In the genomic region with DNA sequence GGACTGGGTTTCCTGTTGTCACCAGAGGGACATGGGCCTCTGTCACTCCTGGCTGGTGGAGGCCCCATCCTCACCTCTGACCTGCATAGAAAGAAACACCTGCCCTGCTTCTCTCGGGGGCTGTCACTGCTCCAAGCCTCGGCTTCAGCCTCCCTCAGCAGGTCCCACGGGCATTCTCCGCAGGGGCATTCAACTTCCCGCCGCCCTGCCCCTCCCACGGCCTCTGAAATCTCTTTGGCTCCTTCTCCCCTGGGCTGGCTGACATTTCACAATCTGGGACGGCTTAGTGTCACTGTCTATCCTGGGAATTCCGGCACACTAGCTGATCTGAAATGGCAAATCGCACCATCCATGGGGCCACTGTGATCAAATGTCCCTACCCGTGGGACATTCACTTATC, we compare ENCODE assay signal across 30 cellular contexts.
"Had no signal": no experiment of that assay in that cellular context is flagged by ENCODE, and none has a peak within 500 bp of the region (broad histone marks: within the 10 kb centered on the region; RNA-seq: fewer than 3 reads in every experiment).

No MANE protein-coding gene starts in this region.

- H3K27me3 ChIP-seq: ascending aorta, dorsolateral prefrontal cortex, hepatocyte, sigmoid colon had no signal

- H2AFZ ChIP-seq: hepatocyte had no signal

- ATAC-seq: gastrocnemius medialis; mucosa of descending colon; natural killer cell treated with Interleukin-12 subunit alpha and Interleukin-12 subunit beta and Interleukin-15 and Interleukin-18, amount 100 ng/mL, for 72 hours; stimulated activated memory B cell treated with anti-CD40 and anti-IgM and Interleukin-4, amounts not matched to agents 10 μg/mL and 1 μg/mL and 100 μg/mL, for 72 hours; stimulated activated naive CD8-positive, alpha-beta T cell treated with anti-CD3 and anti-CD28 coated beads, Interleukin-15, amount 100 ng/mL, for 72 hours had no signal

- FAIRE-seq: keratinocyte, small intestine had no signal

- H3K9me3 ChIP-seq: ascending aorta, gastrocnemius medialis, mucosa of descending colon, sigmoid colon, uterus had no signal

- H3K4me1 Mint-ChIP-seq: activated CD4-positive, alpha-beta memory T cell treated with anti-CD3 and anti-CD28 coated beads, Interleukin-2, amount 10 ng/mL, durations not matched to agents 7 days and 5 days; activated CD4-positive, alpha-beta T cell treated with anti-CD3 and anti-CD28 coated beads, Interleukin-2, amount 10 ng/mL, durations not matched to agents 7 days and 5 days; activated naive CD4-positive, alpha-beta T cell treated with anti-CD3 and anti-CD28 coated beads, Interleukin-2, amount 10 ng/mL, durations not matched to agents 7 days and 5 days; activated naive CD8-positive, alpha-beta T cell treated with anti-CD3 and anti-CD28 coated beads, Interleukin-2, amount 10 ng/mL, durations not matched to agents 7 days and 5 days; stimulated activated memory B cell treated with anti-CD40 and anti-IgM and Interleukin-4, amounts not matched to agents 10 μg/mL and 1 μg/mL and 100 μg/mL, for 72 hours; stimulated activated naive CD8-positive, alpha-beta T cell treated with anti-CD3 and anti-CD28 coated beads, Interleukin-15, amount 100 ng/mL, for 72 hours had no signal

- H3K4me3 Mint-ChIP-seq: activated CD4-positive, alpha-beta memory T cell treated with anti-CD3 and anti-CD28 coated beads, Interleukin-2, amount 10 ng/mL, durations not matched to agents 7 days and 5 days; activated CD4-positive, alpha-beta T cell treated with anti-CD3 and anti-CD28 coated beads, Interleukin-2, amount 10 ng/mL, durations not matched to agents 7 days and 5 days; activated naive CD4-positive, alpha-beta T cell treated with anti-CD3 and anti-CD28 coated beads, Interleukin-2, amount 10 ng/mL, durations not matched to agents 7 days and 5 days; activated naive CD8-positive, alpha-beta T cell treated with anti-CD3 and anti-CD28 coated beads, Interleukin-2, amount 10 ng/mL, durations not matched to agents 7 days and 5 days; activated T-cell treated with anti-CD3 and anti-CD28 coated beads, Interleukin-2, amount 50 U/mL, for 24 hours; natural killer cell treated with Interleukin-12 subunit alpha and Interleukin-12 subunit beta and Interleukin-15 and Interleukin-18, amount 100 ng/mL, for 72 hours; stimulated activated memory B cell treated with anti-CD40 and anti-IgM and Interleukin-4, amounts not matched to agents 10 μg/mL and 1 μg/mL and 100 μg/mL, for 72 hours; stimulated activated naive CD8-positive, alpha-beta T cell treated with anti-CD3 and anti-CD28 coated beads, Interleukin-15, amount 100 ng/mL, for 72 hours; type B pancreatic cell had no signal

- H3K27ac Mint-ChIP-seq: activated CD4-positive, alpha-beta memory T cell treated with anti-CD3 and anti-CD28 coated beads, Interleukin-2, amount 10 ng/mL, durations not matched to agents 7 days and 5 days; activated CD4-positive, alpha-beta T cell treated with anti-CD3 and anti-CD28 coated beads, Interleukin-2, amount 10 ng/mL, durations not matched to agents 7 days and 5 days; activated naive CD4-positive, alpha-beta T cell treated with anti-CD3 and anti-CD28 coated beads, Interleukin-2, amount 10 ng/mL, durations not matched to agents 7 days and 5 days; activated naive CD8-positive, alpha-beta T cell treated with anti-CD3 and anti-CD28 coated beads, Interleukin-2, amount 10 ng/mL, durations not matched to agents 7 days and 5 days; activated T-cell treated with anti-CD3 and anti-CD28 coated beads, Interleukin-2, amount 50 U/mL, for 24 hours; natural killer cell treated with Interleukin-12 subunit alpha and Interleukin-12 subunit beta and Interleukin-15 and Interleukin-18, amount 100 ng/mL, for 72 hours; stimulated activated memory B cell treated with anti-CD40 and anti-IgM and Interleukin-4, amounts not matched to agents 10 μg/mL and 1 μg/mL and 100 μg/mL, for 72 hours; stimulated activated naive CD8-positive, alpha-beta T cell treated with anti-CD3 and anti-CD28 coated beads, Interleukin-15, amount 100 ng/mL, for 72 hours; type B pancreatic cell had no signal

- H3K79me2 ChIP-seq: hepatocyte had no signal

- H3K4me3 ChIP-seq: ascending aorta, coronary artery, gastrocnemius medialis, hepatocyte, lung, mucosa of descending colon, sigmoid colon, uterus had no signal

- H3K4me1 ChIP-seq: ascending aorta, gastrocnemius medialis, sigmoid colon, uterus had no signal

- H3K36me3 Mint-ChIP-seq: activated naive CD4-positive, alpha-beta T cell treated with anti-CD3 and anti-CD28 coated beads, Interleukin-2, amount 10 ng/mL, durations not matched to agents 7 days and 5 days; activated naive CD8-positive, alpha-beta T cell treated with anti-CD3 and anti-CD28 coated beads, Interleukin-2, amount 10 ng/mL, durations not matched to agents 7 days and 5 days; natural killer cell treated with Interleukin-12 subunit alpha and Interleukin-12 subunit beta and Interleukin-15 and Interleukin-18, amount 100 ng/mL, for 72 hours; stimulated activated memory B cell treated with anti-CD40 and anti-IgM and Interleukin-4, amounts not matched to agents 10 μg/mL and 1 μg/mL and 100 μg/mL, for 72 hours had no signal

- H3K27ac ChIP-seq: ascending aorta, coronary artery, gastrocnemius medialis, hepatocyte, sigmoid colon, uterus, WERI-Rb-1 had no signal

- DNase-seq: activated CD4-positive, alpha-beta memory T cell treated with anti-CD3 and anti-CD28 coated beads, Interleukin-2, amount 10 ng/mL, durations not matched to agents 7 days and 5 days; activated CD4-positive, alpha-beta T cell treated with anti-CD3 and anti-CD28 coated beads, Interleukin-2, amount 10 ng/mL, durations not matched to agents 7 days and 5 days; activated CD4-positive, CD25-positive, alpha-beta regulatory T cell treated with anti-CD3 and anti-CD28 coated beads, Interleukin-2, amount 50 U/mL, for 72 hours; activated CD8-positive, alpha-beta memory T cell treated with anti-CD3 and anti-CD28 coated beads, Interleukin-2, amount 50 U/mL, for 48 hours; activated gamma-delta T cell; activated naive CD4-positive, alpha-beta T cell treated with anti-CD3 and anti-CD28 coated beads, Interleukin-2, amount 10 ng/mL, durations not matched to agents 7 days and 5 days; activated naive CD8-positive, alpha-beta T cell treated with anti-CD3 and anti-CD28 coated beads, Interleukin-2, amount 10 ng/mL, durations not matched to agents 7 days and 5 days; activated T-cell treated with anti-CD3 and anti-CD28 coated beads, Interleukin-2, amount 50 U/mL, for 24 hours; dorsolateral prefrontal cortex; effector memory CD4-positive, alpha-beta T cell; gastrocnemius medialis; mucosa of descending colon; sigmoid colon; small intestine; stimulated activated CD4-positive, alpha-beta T cell treated with anti-CD3 and anti-CD28 coated beads, Interleukin-4, amount 100 ng/mL, for 4 hours; stimulated activated CD8-positive, alpha-beta memory T cell treated with anti-CD3 and anti-CD28 coated beads, Interleukin-4, amount 100 ng/mL, for 48 hours; stimulated activated naive CD8-positive, alpha-beta T cell treated with anti-CD3 and anti-CD28 coated beads, Interleukin-15, amount 100 ng/mL, for 72 hours; substantia nigra; T1000; uterus; WERI-Rb-1 had no signal

- H3K4me2 ChIP-seq: hepatocyte had no signal

- H3K36me3 ChIP-seq: ascending aorta, gastrocnemius medialis, sigmoid colon, uterus, WERI-Rb-1 had no signal

- H3K9me3 Mint-ChIP-seq: activated CD4-positive, alpha-beta memory T cell treated with anti-CD3 and anti-CD28 coated beads, Interleukin-2, amount 10 ng/mL, durations not matched to agents 7 days and 5 days; activated CD4-positive, alpha-beta T cell treated with anti-CD3 and anti-CD28 coated beads, Interleukin-2, amount 10 ng/mL, durations not matched to agents 7 days and 5 days; activated naive CD4-positive, alpha-beta T cell treated with anti-CD3 and anti-CD28 coated beads, Interleukin-2, amount 10 ng/mL, durations not matched to agents 7 days and 5 days; activated naive CD8-positive, alpha-beta T cell treated with anti-CD3 and anti-CD28 coated beads, Interleukin-2, amount 10 ng/mL, durations not matched to agents 7 days and 5 days; activated T-cell treated with anti-CD3 and anti-CD28 coated beads, Interleukin-2, amount 50 U/mL, for 24 hours; brain; natural killer cell treated with Interleukin-12 subunit alpha and Interleukin-12 subunit beta and Interleukin-15 and Interleukin-18, amount 100 ng/mL, for 72 hours; stimulated activated naive CD8-positive, alpha-beta T cell treated with anti-CD3 and anti-CD28 coated beads, Interleukin-15, amount 100 ng/mL, for 72 hours; type B pancreatic cell had no signal
